10 cellular contexts compared by ENCODE assay signal in genomic region chr11:2379471-2380174, GRCh38. TPM values are rescaled to one million over a fixed set of nuclear protein-coding genes. Genes with fewer than 3 reads are reported as not detected.
DNase-seq lines count a peak whose midpoint lies in the region; ATAC-seq and TF ChIP-seq lines count a peak whose summit lies in the region.
"Had no signal": no experiment of that assay in that cellular context is flagged by ENCODE, and none has a peak within 500 bp of the region (broad histone marks: within the 10 kb centered on the region; RNA-seq: fewer than 3 reads in every experiment).

No MANE protein-coding gene starts in this region.

- H3K4me3 ChIP-seq in BLaER1 treated with 17β-estradiol and CSF1 and Interleukin-3, amounts not matched to agents 10 nM and 100 nM, result peak overlapping the region; percentile 29 to 98 (median 44); a peak in 19 of 20 replicates
- H3K4me3 ChIP-seq in fibroblast of lung (replicated peaks in 1 of 4; ENCODE audit: control extremely low read depth in 1 of 4, insufficient read depth in 1 of 4, low read depth in 3 of 4, low read length in 4 of 4) (peak overlapping the region; percentile 25 to 98 (median 78)), ovary (peak overlapping the region; percentile 2)

- H3K27me3 Mint-ChIP-seq in T-cell, result no peaks in the 10 kb centered on the region

- H3K36me3 ChIP-seq in BLaER1 treated with 17β-estradiol and CSF1 and Interleukin-3, amounts not matched to agents 10 nM and 100 nM, result peaks cover 0 to 26% (median 21%) of the 10 kb centered on the region in 11 experiments; a peak in 15 of 22 replicates
- H3K36me3 ChIP-seq in fibroblast of lung (ENCODE audit: control insufficient read depth, insufficient read depth, low read length), result peaks cover 9% of the 10 kb centered on the region
- no peaks in the 10 kb centered on the region for H3K36me3 ChIP-seq in ovary

- H3K9ac ChIP-seq in BLaER1 treated with 17β-estradiol and CSF1 and Interleukin-3, amounts not matched to agents 10 nM and 100 nM, result peak overlapping the region; percentile 49 to 78 (median 68)
- H3K9ac ChIP-seq in fibroblast of lung (ENCODE audit: insufficient read depth, low read length), result peak overlapping the region; percentile 25

- peaks cover 70% of the 10 kb centered on the region for H3K79me2 ChIP-seq in fibroblast of lung (ENCODE audit: control insufficient read depth, insufficient read depth, low read length)

- CTCF ChIA-PET in T-cell (lab: Charles Lee), result no interaction called here

- POLR2A ChIA-PET in T-cell (lab: Charles Lee), result no interaction called here

- H3K27ac ChIP-seq in BLaER1 treated with 17β-estradiol and CSF1 and Interleukin-3, amounts not matched to agents 10 nM and 100 nM, result peak overlapping the region in 8 of 11 experiments; percentile 13 to 70 (median 45); a peak in 13 of 22 replicates
- H3K27ac ChIP-seq in fibroblast of lung (ENCODE audit: insufficient read depth, low read length) (peak overlapping the region; percentile 74), ovary (peak overlapping the region; percentile 51 to 88)

- peaks cover 60 to 80% (median 74%) of the 10 kb centered on the region in 11 experiments for H4K20me1 ChIP-seq in BLaER1 treated with 17β-estradiol and CSF1 and Interleukin-3, amounts not matched to agents 10 nM and 100 nM
- peaks cover 5% of the 10 kb centered on the region for H4K20me1 ChIP-seq in fibroblast of lung (ENCODE audit: control insufficient read depth, extremely low read depth, insufficient read depth, low read length)

- H3K36me3 Mint-ChIP-seq in T-cell, result peaks cover 2% of the 10 kb centered on the region

- peaks cover 28 to 60% (median 47%) of the 10 kb centered on the region in 3 donors for H3K4me1 Mint-ChIP-seq in T-cell

- TF ChIP-seq EP300 in ovary (IDR thresholded peaks at IDR 0.05), result no peak

- no peak for TF ChIP-seq CTCF in fibroblast of lung (conservative IDR thresholded peaks at IDR 0.05 in 1 of 2, IDR thresholded peaks at IDR 0.05 in 1 of 2; ENCODE audit: low read depth in 1 of 2, low read length in 2 of 2)
- TF ChIP-seq CTCF in ovary (IDR thresholded peaks at IDR 0.05), result no peak

- H3K4me2 ChIP-seq in BLaER1 treated with 17β-estradiol and CSF1 and Interleukin-3, amounts not matched to agents 10 nM and 100 nM, result peak overlapping the region; percentile 85 to 100 (median 96)
- peak overlapping the region; percentile 92 for H3K4me2 ChIP-seq in fibroblast of lung (ENCODE audit: extremely low read depth, insufficient read depth, low read length)

- H2AFZ ChIP-seq in fibroblast of lung (ENCODE audit: low read length), result no peak overlapping the region

- no peaks in the 10 kb centered on the region for H3K27me3 ChIP-seq in BLaER1 treated with 17β-estradiol and CSF1 and Interleukin-3, amounts not matched to agents 10 nM and 100 nM
- H3K27me3 ChIP-seq in fibroblast of lung (ENCODE audit: control insufficient read depth, insufficient read depth, low read length) (peaks cover 2% of the 10 kb centered on the region), ovary (no peaks in the 10 kb centered on the region)

- 29 to 45% (median 33%) methylated on average over 11 of the region's 11 CpGs for whole genome bisulfite sequencing in ovary, 3 donors

- H3K27ac Mint-ChIP-seq in T-cell, result peak overlapping the region; percentile 23 to 64

- ATAC-seq in T-cell (replicated peaks in 1 of 4) (no peak), HG02642 (IDR thresholded peaks at IDR 0.05; ENCODE audit: poor library complexity, unreplicated experiment) (no peak), GM18498 (IDR thresholded peaks at IDR 0.05; ENCODE audit: unreplicated experiment) (no peak)

- intact Hi-C loops in ovary (cut with DNase I), result loop anchor here in 3 of 4 donors (1.0 to 5.0 kb wide), 4 partner anchors 19 to 72 kb away; no protein-coding TSS in a partner anchor

- TF ChIP-seq POLR2A in ovary (IDR thresholded peaks at IDR 0.05) (no peak), erythroblast (IDR thresholded peaks at IDR 0.05; ENCODE audit: low read length) (no peak)

- H3K4me3 Mint-ChIP-seq in T-cell, result peak overlapping the region in 2 of 3 donors; percentile 53 to 81

- H3K9me3 Mint-ChIP-seq in T-cell, result no peaks in the 10 kb centered on the region

- no peak for DNase-seq in T-cell
- DNase-seq in fibroblast of lung (ENCODE audit: low read depth in 2 of 2), result peak in 1 of 2 donors; percentile 9
- peak in 4 of 5 donors; percentile 17 to 54 (median 42) for DNase-seq in ovary
- no peak for DNase-seq in NCI-H2171 treated with DMSO at 0.1 percent for 48 hours (lab: John Stamatoyannopoulos, UW)
- DNase-seq in erythroblast (lab: John Stamatoyannopoulos, UW), result no peak
- DNase-seq: NCI-H2227 treated with DMSO at 0.1 percent for 48 hours; stimulated activated CD8-positive, alpha-beta memory T cell treated with anti-CD3 and anti-CD28 coated beads, Interleukin-4, amount 100 ng/mL, for 48 hours had no signal

- peaks cover 0 to 17% (median 11%) of the 10 kb centered on the region in 11 experiments; a peak in 11 of 22 replicates for H3K9me3 ChIP-seq in BLaER1 treated with 17β-estradiol and CSF1 and Interleukin-3, amounts not matched to agents 10 nM and 100 nM (replicated peaks in 1 of 11)
- H3K9me3 ChIP-seq in fibroblast of lung (ENCODE audit: control insufficient read depth, insufficient read depth, low read depth, low read length), result no peaks in the 10 kb centered on the region
- H3K9me3 ChIP-seq in ovary, result no peaks in the 10 kb centered on the region

- peaks cover 50 to 67% (median 64%) of the 10 kb centered on the region in 10 experiments for H3K4me1 ChIP-seq in BLaER1 treated with 17β-estradiol and CSF1 and Interleukin-3, amounts not matched to agents 10 nM and 100 nM
- H3K4me1 ChIP-seq in fibroblast of lung (ENCODE audit: control insufficient read depth, extremely low read depth, insufficient read depth, low read length) (peaks cover 39% of the 10 kb centered on the region), ovary (ENCODE audit: insufficient read depth) (peaks cover 36% of the 10 kb centered on the region)

RNA-seq across cellular contexts. Expression of gene CD81, which starts 2.5 kb away (rescaled TPM):
- 100 to 1,000 TPM; 124 to 213 (median 146) TPM for total RNA-seq in T-cell
- 289 and 438 TPM in 2 replicates for total RNA-seq in fibroblast of lung
- 572 and 611 TPM in 2 replicates for polyA plus RNA-seq in fibroblast of lung
- 915 and 985 TPM in 2 replicates for polyA plus RNA-seq in fibroblast of lung (2012)
- polyA minus RNA-seq in fibroblast of lung (ENCODE audit: low replicate concordance), result 2,053 and 2,241 TPM in 2 replicates
- total RNA-seq in ovary, result 100 to 1,000 TPM; 206 to 723 (median 541) TPM
- polyA plus RNA-seq in ovary, result 100 to 1,000 TPM; 365 to 661 TPM

RNA-seq across cellular contexts. Expression of gene TSSC4, which starts 20.9 kb away (rescaled TPM):
- total RNA-seq in T-cell, result 10 to 100 TPM; 46.2 to 73.7 (median 64.8) TPM
- 48.7 and 51.1 TPM in 2 replicates for total RNA-seq in fibroblast of lung
- polyA plus RNA-seq in fibroblast of lung, result 8.8 and 10.9 TPM in 2 replicates
- 22.8 and 45.2 TPM in 2 replicates for polyA plus RNA-seq in fibroblast of lung (2012)
- polyA minus RNA-seq in fibroblast of lung (ENCODE audit: low replicate concordance), result 12.3 and 12.7 TPM in 2 replicates
- 10 to 100 TPM; 37.1 to 73.4 (median 49.4) TPM for total RNA-seq in ovary
- 10 to 100 TPM in 1 of 2 donors, 1 to 10 TPM in 1; 1.3 to 41.7 TPM for polyA plus RNA-seq in ovary

Comparison
In these comparisons a context has a peak if more than half of its experiments do, and no peak if none do; other contexts are left out.
1. H3K4me3 ChIP-seq: peak in every context shown above with its lines; median percentile 78 in fibroblast of lung; 44 in BLaER1 treated with 17β-estradiol and CSF1 and Interleukin-3, amounts not matched to agents 10 nM and 100 nM; 2 in ovary.
2. DNase-seq: peak in ovary (4 of 5); none in T-cell (0 of 34), NCI-H2171 treated with DMSO at 0.1 percent for 48 hours (single experiment) and erythroblast (0 of 2).
3. Peak in every context shown above with its lines, with median percentiles within 50 percentile points of each other: H3K27ac ChIP-seq.